Comparison of ENCODE assay signal across 27 cellular contexts in the genomic region with DNA sequence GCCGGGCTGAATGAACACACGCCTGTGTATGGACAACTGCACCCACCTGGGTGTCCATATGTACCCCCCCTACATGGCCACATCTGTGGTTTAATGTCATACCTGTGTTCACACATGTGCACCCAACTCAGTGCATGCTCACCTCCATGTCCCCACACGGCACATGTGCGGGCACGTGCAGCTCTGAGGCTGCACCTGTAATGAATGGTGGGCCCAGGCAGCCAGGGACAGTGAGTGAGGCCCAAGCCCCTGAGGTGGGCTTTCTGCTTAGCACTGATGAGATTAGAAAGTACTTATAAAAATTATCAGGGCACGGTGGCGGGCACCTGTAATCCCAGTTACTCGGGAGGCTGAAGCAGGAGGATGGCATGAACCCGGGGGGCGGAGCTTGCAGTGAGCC. TPM values are rescaled to one million over a fixed set of nuclear protein-coding genes. Genes with fewer than 3 reads are reported as not detected.
"Had no signal": no experiment of that assay in that cellular context is flagged by ENCODE, and none has a peak within 500 bp of the region (broad histone marks: within the 10 kb centered on the region; RNA-seq: fewer than 3 reads in every experiment).

No MANE protein-coding gene starts in this region.

- H3K9me3 Mint-ChIP-seq: activated B cell treated with CpG ODN at 0.5 μM for 24 hours; activated CD4-positive, alpha-beta T cell treated with anti-CD3 and anti-CD28 coated beads, Interleukin-2, amount 10 ng/mL, durations not matched to agents 24 days and 14 days; activated naive CD4-positive, alpha-beta T cell treated with anti-CD3 and anti-CD28 coated beads for 36 hours; T-cell had no signal

- H3K4me3 Mint-ChIP-seq: activated B cell treated with CpG ODN at 0.5 μM for 24 hours; activated CD4-positive, alpha-beta T cell treated with anti-CD3 and anti-CD28 coated beads, Interleukin-2, amount 10 ng/mL, durations not matched to agents 24 days and 14 days; activated naive CD4-positive, alpha-beta T cell treated with anti-CD3 and anti-CD28 coated beads for 36 hours; activated naive CD8-positive, alpha-beta T cell; brain; T-cell had no signal

- H3K4me3 ChIP-seq: SK-N-MC had no signal

- H3K27ac ChIP-seq: SK-N-MC had no signal

- ATAC-seq: Panc1, Right ventricle myocardium inferior, T-cell had no signal

- H3K4me1 Mint-ChIP-seq: activated B cell treated with CpG ODN at 0.5 μM for 24 hours; activated CD4-positive, alpha-beta T cell treated with anti-CD3 and anti-CD28 coated beads, Interleukin-2, amount 10 ng/mL, durations not matched to agents 24 days and 14 days had no signal

- H3K27me3 Mint-ChIP-seq: activated B cell treated with CpG ODN at 0.5 μM for 24 hours; activated CD4-positive, alpha-beta T cell treated with anti-CD3 and anti-CD28 coated beads, Interleukin-2, amount 10 ng/mL, durations not matched to agents 24 days and 14 days; activated naive CD8-positive, alpha-beta T cell; brain had no signal

- H3K27ac Mint-ChIP-seq: activated B cell treated with CpG ODN at 0.5 μM for 24 hours; activated CD4-positive, alpha-beta T cell treated with anti-CD3 and anti-CD28 coated beads, Interleukin-2, amount 10 ng/mL, durations not matched to agents 24 days and 14 days; activated naive CD4-positive, alpha-beta T cell treated with anti-CD3 and anti-CD28 coated beads for 36 hours; activated naive CD8-positive, alpha-beta T cell; brain; T-cell had no signal

- H3K36me3 Mint-ChIP-seq: activated naive CD8-positive, alpha-beta T cell; brain; T-cell had no signal

- DNase-seq: activated B cell treated with CpG ODN at 0.5 μM for 24 hours; activated CD4-positive, alpha-beta T cell treated with anti-CD3 and anti-CD28 coated beads for 1 hour; activated CD4-positive, alpha-beta T cell treated with anti-CD3 and anti-CD28 coated beads, Interleukin-2, amount 10 ng/mL, durations not matched to agents 24 days and 14 days; activated CD4-positive, alpha-beta T cell treated with anti-CD3 and anti-CD28 coated beads, Interleukin-2, amount 50 U/mL, for 48 hours; activated gamma-delta T cell; activated naive CD4-positive, alpha-beta T cell treated with anti-CD3 and anti-CD28 coated beads for 36 hours; activated T-cell treated with anti-CD3 and anti-CD28 coated beads, Interleukin-2, amount 50 U/mL, for 1 hour; amygdala; Karpas-422; MM.1S; NCI-H1105; NCI-H1436; NCI-H1694 treated with DMSO at 0.1 percent for 48 hours; NCI-H2029 treated with DMSO at 0.1 percent for 48 hours; NCI-H510A treated with DMSO at 0.1 percent for 48 hours; NCI-H69; NK-92 treated with Interleukin-12 subunit alpha and Interleukin-12 subunit beta, amount 100 ng/mL, for 24 hours; OCI-M1; RPMI8226; T-helper 2 cell; T1000 had no signal

RNA-seq across cellular contexts. Expression of a gene that starts 42.5 kb away (rescaled TPM):
- total RNA-seq: activated B cell treated with CpG ODN at 0.5 μM for 24 hours had no signal
